ENCODE assay signal across 24 cellular contexts in genomic region chr11:118115048-118115447, GRCh38. TPM values are rescaled to one million over a fixed set of nuclear protein-coding genes. Genes with fewer than 3 reads are reported as not detected.
"Had no signal": no experiment of that assay in that cellular context is flagged by ENCODE, and none has a peak within 500 bp of the region (broad histone marks: within the 10 kb centered on the region; RNA-seq: fewer than 3 reads in every experiment).

No MANE protein-coding gene starts in this region.

- H3K4me1 ChIP-seq: sigmoid colon, testis, tibial nerve had no signal

- H3K4me3 Mint-ChIP-seq: nephron; stimulated activated naive B cell treated with anti-CD40 and anti-IgM and Interleukin-4, amounts not matched to agents 10 μg/mL and 1 μg/mL and 100 μg/mL, for 72 hours; stimulated activated naive CD8-positive, alpha-beta T cell treated with anti-CD3 and anti-CD28 coated beads, Interleukin-15, amount 100 ng/mL, for 72 hours had no signal

- H3K36me3 ChIP-seq: neutrophil, sigmoid colon, tibial nerve had no signal

- DNase-seq: cortex of kidney; dorsolateral prefrontal cortex; effector CD8-positive, alpha-beta T cell; foreskin melanocyte; hippocampal formation; left colon; left ventricle myocardium superior; mesenchymal stem cell; naive B cell; sigmoid colon; stimulated activated CD4-positive, alpha-beta T cell treated with anti-CD3 and anti-CD28 coated beads, Interleukin-2, amount 100 ng/mL, for 24 hours; stimulated activated CD4-positive, alpha-beta T cell treated with anti-CD3 and anti-CD28 coated beads, Interleukin-4, amount 100 ng/mL, for 4 hours; stimulated activated naive B cell treated with anti-CD40 and anti-IgM and Interleukin-4, amounts not matched to agents 10 μg/mL and 1 μg/mL and 100 μg/mL, for 72 hours; stimulated activated naive CD8-positive, alpha-beta T cell treated with anti-CD3 and anti-CD28 coated beads, Interleukin-15, amount 100 ng/mL, for 72 hours; testis had no signal

- ATAC-seq: left ventricle myocardium superior; stimulated activated naive B cell treated with anti-CD40 and anti-IgM and Interleukin-4, amounts not matched to agents 10 μg/mL and 1 μg/mL and 100 μg/mL, for 72 hours; stimulated activated naive CD8-positive, alpha-beta T cell treated with anti-CD3 and anti-CD28 coated beads, Interleukin-15, amount 100 ng/mL, for 72 hours had no signal

- H3K4me3 ChIP-seq: dorsolateral prefrontal cortex, lung, sigmoid colon, skin epidermis, testis, tibial nerve had no signal

- H3K36me3 Mint-ChIP-seq: naive B cell; stimulated activated naive B cell treated with anti-CD40 and anti-IgM and Interleukin-4, amounts not matched to agents 10 μg/mL and 1 μg/mL and 100 μg/mL, for 72 hours had no signal

- H3K27me3 ChIP-seq: sigmoid colon, testis had no signal

- H3K9me3 Mint-ChIP-seq: naive B cell; nephron; stimulated activated naive B cell treated with anti-CD40 and anti-IgM and Interleukin-4, amounts not matched to agents 10 μg/mL and 1 μg/mL and 100 μg/mL, for 72 hours had no signal

- H3K27me3 Mint-ChIP-seq: stimulated activated naive CD8-positive, alpha-beta T cell treated with anti-CD3 and anti-CD28 coated beads, Interleukin-15, amount 100 ng/mL, for 72 hours had no signal

- H3K9me3 ChIP-seq: neutrophil, sigmoid colon, testis, tibial nerve had no signal

- H3K27ac ChIP-seq: dorsolateral prefrontal cortex, neutrophil, sigmoid colon, skin epidermis, testis, tibial nerve had no signal

- H3K27ac Mint-ChIP-seq: nephron; stimulated activated naive B cell treated with anti-CD40 and anti-IgM and Interleukin-4, amounts not matched to agents 10 μg/mL and 1 μg/mL and 100 μg/mL, for 72 hours had no signal

RNA-seq across cellular contexts. Expression of gene SMIM35, which starts 28.3 kb away (rescaled TPM):
- total RNA-seq: kidney epithelial cell, left ventricle myocardium superior, osteocyte, pulmonary artery endothelial cell, sigmoid colon, subcutaneous adipose tissue, tibial nerve had no signal

RNA-seq across cellular contexts. Expression of gene TMPRSS4, which starts 38.2 kb away (rescaled TPM):
- total RNA-seq: dorsolateral prefrontal cortex, left ventricle myocardium superior, osteocyte, pulmonary artery endothelial cell, tibial nerve had no signal
